Comparison of ENCODE assay signal across 15 cellular contexts in genomic region chr19:39704181-39705044, GRCh38. TPM values are rescaled to one million over a fixed set of nuclear protein-coding genes. Genes with fewer than 3 reads are reported as not detected.
DNase-seq lines count a peak whose midpoint lies in the region; ATAC-seq, FAIRE-seq and TF ChIP-seq lines count a peak whose summit lies in the region.
"Had no signal": no experiment of that assay in that cellular context is flagged by ENCODE, and none has a peak within 500 bp of the region (broad histone marks: within the 10 kb centered on the region; RNA-seq: fewer than 3 reads in every experiment).

TSS of gene LGALS14 (plus strand) at chr19:39704481. CDS start at chr19:39704529, 48 bp downstream.

- SMC1A ChIA-PET in GM12878 (lab: Charles Lee; ENCODE audit: uncharacterized antibody, unreplicated experiment), result interaction anchor here (0.9 to 8.1 kb wide), 2 partner anchors 29 to 153 kb away, joined by 3 to 113 read pairs; no protein-coding TSS in a partner anchor

- CTCF ChIA-PET in GM10248 (lab: Yijun Ruan, JAX) (interaction anchor here (0.8 to 3.6 kb wide), 3 partner anchors 31 to 88 kb away, joined by 3 to 12 read pairs (median 4); no protein-coding TSS in a partner anchor), GM12878 (lab: Yijun Ruan, JAX) (interaction anchor here (0.6 to 9.3 kb wide), 5 partner anchors 9 to 61 kb away, joined by 3 to 103 read pairs (median 3); no protein-coding TSS in a partner anchor)

- in situ Hi-C loops in GM12878 (cut with MboI), result no loop called here

- no peaks in the 10 kb centered on the region for H3K36me3 ChIP-seq in GM12878 (ENCODE audit: control insufficient read depth in 2 of 2, insufficient read depth in 2 of 2, low read length in 1 of 2)

- POLR2A ChIA-PET in GM10248 (lab: Yijun Ruan, JAX) (no interaction called here), GM12878 (lab: Charles Lee) (no interaction called here)

- DNase-seq in GM10248 (ENCODE audit: extremely low spot score), result peak; percentile 31
- DNase-seq in NCI-H748 treated with DMSO at 0.1 percent for 48 hours (lab: John Stamatoyannopoulos, UW), result peak; percentile 57
- DNase-seq in GM12878 (ENCODE audit: low read depth, low spot score), result no peak
- no peak for DNase-seq in Kasumi-1 (lab: John Stamatoyannopoulos, UW)
- no peak for DNase-seq in effector CD8-positive, alpha-beta T cell (lab: John Stamatoyannopoulos, UW)
- no peak for DNase-seq in DMS79 (lab: John Stamatoyannopoulos, UW)
- DNase-seq: CD8-positive, alpha-beta T cell; foreskin melanocyte; OCI-M1 had no signal

- peak; percentile 62 for TF ChIP-seq POLR2A in GM12878 (IDR thresholded peaks at IDR 0.05; ENCODE audit: low read depth, low read length)

- BruUV-seq in GM12878 (replicated peaks; lab: Mats Ljungman, UMichigan), result no TSS peak

- peaks cover 91% of the 10 kb centered on the region for H3K4me1 ChIP-seq in GM12878 (ENCODE audit: control insufficient read depth, insufficient read depth, low read length)

- H3K27me3 ChIP-seq in GM12878 (replicated peaks in 1 of 2; ENCODE audit: control insufficient read depth in 2 of 2, insufficient read depth in 2 of 2, low read length in 1 of 2), result no peaks in the 10 kb centered on the region

- H3K9ac ChIP-seq in GM12878 (ENCODE audit: control insufficient read depth, insufficient read depth, low read length), result peak within 1 kb of the TSS; percentile 31

- no peaks in the 10 kb centered on the region for H4K20me1 ChIP-seq in GM12878 (ENCODE audit: control insufficient read depth, insufficient read depth)

- TF ChIP-seq CTCF in GM10248 (IDR thresholded peaks at IDR 0.05; ENCODE audit: control extremely low read depth, extremely low read depth, low read depth, missing control alignments) (no peak), GM12878 (IDR thresholded peaks at IDR 0.05 in 2 of 3, conservative IDR thresholded peaks at IDR 0.05 in 1 of 3; ENCODE audit: control insufficient read depth in 2 of 3, extremely low read depth in 1 of 3, insufficient read depth in 1 of 3, low read depth in 3 of 3, low read length in 3 of 3) (no peak)

- peak within 1 kb of the TSS; percentile 88 for H3K27ac ChIP-seq in GM12878 (ENCODE audit: control insufficient read depth, insufficient read depth)

- TF ChIP-seq RAD21 in GM12878 (IDR thresholded peaks at IDR 0.05; ENCODE audit: insufficient read depth, low read depth, low read length), result no peak

- H3K79me2 ChIP-seq in GM12878 (ENCODE audit: control insufficient read depth, insufficient read depth, low read length), result peaks cover 2% of the 10 kb centered on the region

- ATAC-seq in GM18867 (IDR thresholded peaks at IDR 0.05; ENCODE audit: unreplicated experiment) (peak; percentile 45), GM12878 (peak; percentile 68)
- ATAC-seq: CD8-positive, alpha-beta T cell had no signal

- 0 out of 4 replicates have a peak, but pooled peaks of 1 of the 2 experiments have one; percentile 33 for TF ChIP-seq EP300 in GM12878 (IDR thresholded peaks at IDR 0.05; ENCODE audit: borderline replicate concordance in 1 of 2, control insufficient read depth in 1 of 2, low read depth in 2 of 2, low read length in 2 of 2)

- peak within 1 kb of the TSS; percentile 58 for H3K4me3 ChIP-seq in GM12878

- 2% methylated on average over 6 of the region's 6 CpGs for WGBS in GM12878 (ENCODE audit: insufficient coverage, insufficient replicate concordance, low lambda C conversion rate, missing lambda C conversion rate)

- intact Hi-C loops in GM12878 (cut with micrococcal nuclease; ENCODE audit: unreplicated experiment), result loop anchor here (5.0 kb wide), 1 partner anchor 38 kb away; no protein-coding TSS in a partner anchor

- peak within 1 kb of the TSS; percentile 64 for H2AFZ ChIP-seq in GM12878 (ENCODE audit: control insufficient read depth, low read depth, low read length)

- H3K9me3 ChIP-seq in GM12878 (replicated peaks; ENCODE audit: control insufficient read depth, insufficient read depth, low read length), result no peaks in the 10 kb centered on the region; the same call in 2 of the 3 replicates

- peak within 1 kb of the TSS; percentile 92 for H3K4me2 ChIP-seq in GM12878 (ENCODE audit: control insufficient read depth, insufficient read depth)

- RAD21 ChIA-PET in GM12878 (lab: Charles Lee; ENCODE audit: unreplicated experiment), result interaction anchor here (1.5 to 2.5 kb wide), 2 partner anchors 24 to 28 kb away, joined by 9 to 11 read pairs; no protein-coding TSS in a partner anchor

- FAIRE-seq in GM12878 (lab: Jason Lieb, UNC), result no peak
- FAIRE-seq: astrocyte, H54, keratinocyte had no signal

TF ChIP-seq in GM12878, 131 proteins besides CTCF, POLR2A, EP300 and RAD21 (continues in another document):
- TF ChIP-seq BRCA1 (IDR thresholded peaks at IDR 0.05; ENCODE audit: low read depth, low read length) (no peak), CUX1 (IDR thresholded peaks at IDR 0.05; ENCODE audit: insufficient replicate concordance, low read depth, low read length) (no peak), NBN (IDR thresholded peaks at IDR 0.05) (peak; percentile 82), IRF4 (IDR thresholded peaks at IDR 0.05; ENCODE audit: low read depth, low read length) (no peak), BCL11A (IDR thresholded peaks at IDR 0.05; ENCODE audit: low read depth, low read length) (no peak; the same call in 1 of the 2 replicates), NR2C2 (IDR thresholded peaks at IDR 0.05; ENCODE audit: borderline replicate concordance, control insufficient read depth, insufficient read length, low read depth) (no peak), SMARCA5 (IDR thresholded peaks at IDR 0.05) (peak; percentile 66; the same call in 1 of the 2 replicates), SIX5 (IDR thresholded peaks at IDR 0.05; ENCODE audit: low read depth, low read length, severe bottlenecking) (no peak), MYC (IDR thresholded peaks at IDR 0.05; ENCODE audit: insufficient read depth, insufficient read length, insufficient replicate concordance, low read length, severe bottlenecking) (peak; percentile 54), PKNOX1 (IDR thresholded peaks at IDR 0.05) (peak; percentile 49; the same call in 1 of the 2 replicates), KLF5 (IDR thresholded peaks at IDR 0.05; ENCODE audit: partially characterized antibody) (no peak)

RNA-seq across cellular contexts. Expression of gene LGALS14, which starts in this region (rescaled TPM):
- 0.81 TPM in 1 of 2 replicates, not detected in the other for total RNA-seq in GM12878 (2013; cell fraction: nucleolus; rRNA removed)
- total RNA-seq in GM12878 (2014; rRNA removed) (6.9 and 9.0 TPM in 2 replicates), GM12878 (2014; rRNA removed; fragmentation: Illumina TruSeq; extraction: Trizol) (5.2 and 6.2 TPM in 2 replicates), GM12878 (2021) (4.9 and 6.6 TPM in 2 replicates)
- 39.7 TPM for polyA plus RNA-seq in GM12878 (2011; ENCODE audit: low read depth)
- polyA plus RNA-seq in GM12878 (2011; rRNA removed) (9.3 and 12.2 TPM in 2 replicates), GM12878 (2014; fragmentation: Illumina TruSeq; extraction: Trizol) (8.1 and 8.5 TPM in 2 replicates), GM12878 (2014; fragmentation: Nextera tagmentation; extraction: Ambion mirVana) (10 to 100 TPM; 21.0 to 34.6 TPM), GM12878 (2014; rRNA removed) (5.2 and 7.6 TPM in 2 replicates), GM12878 (2016; fragmentation: Nextera tagmentation; extraction: Ambion mirVana) (1 to 10 TPM; 5.1 to 6.2 TPM)
- 6.7 and 7.4 TPM in 2 replicates for polyA plus RNA-seq in GM12878 (2011; cell fraction: cytosol; rRNA removed)
- 2.0 and 5.1 TPM in 2 replicates for polyA plus RNA-seq in GM12878 (2011; cell fraction: nucleus; rRNA removed)
- polyA plus RNA-seq in GM12878 (2012), result 23.9 and 27.5 TPM in 2 replicates
- 5.9 and 10.5 TPM in 2 replicates for polyA minus RNA-seq in GM12878 (2011; rRNA and poly(A)+ RNA removed)
- polyA minus RNA-seq in GM12878 (2011; cell fraction: cytosol; rRNA and poly(A)+ RNA removed), result 2.6 TPM in 1 of 2 replicates, not detected in the other
- 1.2 TPM in 1 of 2 replicates, not detected in the other for polyA minus RNA-seq in GM12878 (2011; cell fraction: nucleus; rRNA and poly(A)+ RNA removed)
- total RNA-seq: activated CD8-positive, alpha-beta memory T cell treated with anti-CD3 and anti-CD28 coated beads for 36 hours; astrocyte; CD8-positive, alpha-beta T cell; subcutaneous adipose tissue had no signal
- polyA plus RNA-seq: keratinocyte had no signal

Comparison
In these comparisons a context has a peak if more than half of its experiments do, and no peak if none do; other contexts are left out.
1. DNase-seq: peak in GM10248 (single experiment) and NCI-H748 treated with DMSO at 0.1 percent for 48 hours (single experiment); none in GM12878 (single experiment), Kasumi-1 (0 of 2), effector CD8-positive, alpha-beta T cell (single experiment) and DMS79 (single experiment).